Comparison of ENCODE assay signal across 16 cellular contexts in the genomic region with DNA sequence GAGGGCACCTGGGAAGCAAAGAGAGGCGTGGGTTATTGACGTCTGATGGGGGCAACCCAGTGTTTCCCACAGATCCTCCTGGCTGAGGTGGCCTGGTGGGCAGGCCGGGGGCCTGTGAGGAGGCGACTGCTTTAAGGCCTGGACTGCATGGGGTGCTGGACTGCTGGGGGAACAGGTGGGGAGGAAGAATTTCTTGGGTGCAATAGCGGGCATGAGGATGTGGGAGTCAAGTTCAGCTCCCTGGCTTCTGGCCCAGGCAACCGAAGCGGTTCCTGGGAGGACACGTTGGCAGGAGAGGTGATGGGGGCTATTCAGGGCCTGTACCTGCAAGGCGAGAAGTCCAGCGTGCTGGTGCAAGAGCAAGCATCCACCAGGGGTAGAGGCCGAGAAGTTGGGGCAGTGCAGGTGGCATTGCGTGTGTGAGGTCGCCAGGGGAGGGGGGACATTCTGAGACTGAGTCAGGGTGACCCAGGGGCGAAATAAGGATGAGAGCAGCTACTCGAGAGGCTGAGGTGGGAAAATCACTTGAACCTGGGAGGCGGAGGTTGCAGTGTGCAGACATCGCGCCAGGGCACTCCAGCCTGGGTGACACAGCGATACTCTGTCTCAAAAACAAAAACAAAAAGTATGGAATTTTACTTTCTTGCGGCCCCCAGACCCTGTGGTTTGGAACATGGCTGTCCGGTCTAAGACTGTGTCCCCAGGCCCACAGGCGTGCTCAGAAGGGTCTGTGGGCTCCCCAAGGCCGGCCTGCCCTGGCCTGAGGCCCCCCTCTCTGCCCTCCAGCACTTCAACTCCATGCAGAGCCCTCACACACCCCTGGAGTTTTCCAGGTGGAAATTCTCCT. TPM values are rescaled to one million over a fixed set of nuclear protein-coding genes. Genes with fewer than 3 reads are reported as not detected.
"Had no signal": no experiment of that assay in that cellular context is flagged by ENCODE, and none has a peak within 500 bp of the region (broad histone marks: within the 10 kb centered on the region; RNA-seq: fewer than 3 reads in every experiment).

No MANE protein-coding gene starts in this region.

- H3K27me3 ChIP-seq: hepatocyte, ovary had no signal

- H3K27ac ChIP-seq: hepatocyte, ovary, SJCRH30 had no signal

- ATAC-seq: activated CD8-positive, alpha-beta T cell treated with anti-CD3 and anti-CD28 coated beads for 36 hours; activated naive CD4-positive, alpha-beta T cell treated with anti-CD3 and anti-CD28 coated beads, Interleukin-2, amount 50 U/mL, for 72 hours; naive thymus-derived CD4-positive, alpha-beta T cell; stimulated activated naive B cell treated with anti-CD40 and anti-IgM and Interleukin-4, amounts not matched to agents 10 μg/mL and 1 μg/mL and 100 μg/mL, for 72 hours had no signal

- H3K9me3 Mint-ChIP-seq: activated CD8-positive, alpha-beta T cell treated with anti-CD3 and anti-CD28 coated beads for 36 hours; activated naive CD4-positive, alpha-beta T cell treated with anti-CD3 and anti-CD28 coated beads, Interleukin-2, amount 50 U/mL, for 72 hours; naive thymus-derived CD4-positive, alpha-beta T cell; stimulated activated naive B cell treated with anti-CD40 and anti-IgM and Interleukin-4, amounts not matched to agents 10 μg/mL and 1 μg/mL and 100 μg/mL, for 72 hours had no signal

- H2AFZ ChIP-seq: hepatocyte had no signal

- H3K4me3 Mint-ChIP-seq: activated CD8-positive, alpha-beta T cell treated with anti-CD3 and anti-CD28 coated beads for 36 hours; brain; naive thymus-derived CD4-positive, alpha-beta T cell; stimulated activated naive B cell treated with anti-CD40 and anti-IgM and Interleukin-4, amounts not matched to agents 10 μg/mL and 1 μg/mL and 100 μg/mL, for 72 hours had no signal

- DNase-seq: activated CD8-positive, alpha-beta memory T cell treated with anti-CD3 and anti-CD28 coated beads, Interleukin-2, amount 50 U/mL, for 48 hours; activated CD8-positive, alpha-beta T cell treated with anti-CD3 and anti-CD28 coated beads for 36 hours; amniotic stem cell; kidney glomerular epithelial cell; naive thymus-derived CD4-positive, alpha-beta T cell; retina; SJCRH30; stimulated activated CD4-positive, alpha-beta T cell treated with anti-CD3 and anti-CD28 coated beads, Interleukin-2, amount 100 ng/mL, for 24 hours; stimulated activated naive B cell treated with anti-CD40 and anti-IgM and Interleukin-4, amounts not matched to agents 10 μg/mL and 1 μg/mL and 100 μg/mL, for 72 hours; SW 1271 had no signal

- H3K79me2 ChIP-seq: hepatocyte had no signal

- H3K4me2 ChIP-seq: hepatocyte had no signal

- H3K4me3 ChIP-seq: hepatocyte, lung, ovary, SJCRH30 had no signal

- H3K36me3 ChIP-seq: ovary, SJCRH30 had no signal

- H3K9me3 ChIP-seq: ovary, SJCRH30 had no signal

- H3K27ac Mint-ChIP-seq: activated CD8-positive, alpha-beta T cell treated with anti-CD3 and anti-CD28 coated beads for 36 hours; stimulated activated naive B cell treated with anti-CD40 and anti-IgM and Interleukin-4, amounts not matched to agents 10 μg/mL and 1 μg/mL and 100 μg/mL, for 72 hours had no signal

- H3K36me3 Mint-ChIP-seq: activated naive CD4-positive, alpha-beta T cell treated with anti-CD3 and anti-CD28 coated beads, Interleukin-2, amount 50 U/mL, for 72 hours; brain; naive thymus-derived CD4-positive, alpha-beta T cell; stimulated activated naive B cell treated with anti-CD40 and anti-IgM and Interleukin-4, amounts not matched to agents 10 μg/mL and 1 μg/mL and 100 μg/mL, for 72 hours had no signal

RNA-seq across cellular contexts. Expression of a gene that starts 53.6 kb away (rescaled TPM):
- total RNA-seq: activated CD8-positive, alpha-beta T cell treated with anti-CD3 and anti-CD28 coated beads for 36 hours; activated naive CD4-positive, alpha-beta T cell treated with anti-CD3 and anti-CD28 coated beads, Interleukin-2, amount 50 U/mL, for 72 hours; mononuclear cell had no signal
- polyA plus RNA-seq: naive thymus-derived CD4-positive, alpha-beta T cell had no signal
